28 cellular contexts compared by ENCODE assay signal in genomic region chr17:7729841-7730240, GRCh38. TPM values are rescaled to one million over a fixed set of nuclear protein-coding genes. Genes with fewer than 3 reads are reported as not detected.
A peak's percentile ranks its signal among the peaks of the same experiment; 100 is the strongest.
DNase-seq lines count a peak whose midpoint lies in the region; ATAC-seq and TF ChIP-seq lines count a peak whose summit lies in the region.
"Had no signal": no experiment of that assay in that cellular context is flagged by ENCODE, and none has a peak within 500 bp of the region (broad histone marks: within the 10 kb centered on the region; RNA-seq: fewer than 3 reads in every experiment).

No MANE protein-coding gene starts in this region.

- H3K36me3 ChIP-seq in BLaER1 treated with 17β-estradiol and CSF1 and Interleukin-3, amounts not matched to agents 10 nM and 100 nM = no peaks in the 10 kb centered on the region
- H3K36me3 ChIP-seq in OCI-LY7 (ENCODE audit: insufficient read depth, low read length) (no peaks in the 10 kb centered on the region), mucosa of descending colon (ENCODE audit: low read depth) (no peaks in the 10 kb centered on the region)
- H3K36me3 ChIP-seq: prostate gland, thyroid gland, vagina had no signal

- no peak overlapping the region for H3K9ac ChIP-seq in BLaER1 treated with 17β-estradiol and CSF1 and Interleukin-3, amounts not matched to agents 10 nM and 100 nM

- TF ChIP-seq CTCF in OCI-LY7 (conservative IDR thresholded peaks at IDR 0.05; ENCODE audit: low read length) (no peak), mucosa of descending colon (IDR thresholded peaks at IDR 0.05) (no peak)

- in situ Hi-C loops in KBM-7 (cut with MboI; ENCODE audit: low pct_unique_long_range_greater_than_20kb, low sequenced_read_pairs) = no loop called here

- no peak overlapping the region for H3K4me3 ChIP-seq in BLaER1 treated with 17β-estradiol and CSF1 and Interleukin-3, amounts not matched to agents 10 nM and 100 nM
- H3K4me3 ChIP-seq in OCI-LY7 (ENCODE audit: low read depth, low read length, poor library complexity, severe bottlenecking) = no peak overlapping the region
- H3K4me3 ChIP-seq in mucosa of descending colon = no peak overlapping the region
- H3K4me3 ChIP-seq: body of pancreas, prostate gland, SK-N-MC, thyroid gland, vagina had no signal

- intact Hi-C loops in OCI-LY7 (cut with micrococcal nuclease; ENCODE audit: unreplicated experiment) (no loop called here), mucosa of descending colon (cut with DNase I, micrococcal nuclease) (no loop called here), posterior cingulate gyrus (cut with DNase I) (no loop called here)

- no TSS peak for BruUV-seq in OCI-LY7 (replicated peaks; lab: Mats Ljungman, UMichigan)

- H4K20me1 ChIP-seq in BLaER1 treated with 17β-estradiol and CSF1 and Interleukin-3, amounts not matched to agents 10 nM and 100 nM = no peaks in the 10 kb centered on the region
- no peaks in the 10 kb centered on the region for H4K20me1 ChIP-seq in OCI-LY7 (ENCODE audit: insufficient read depth, low read length)

- POLR2A ChIA-PET in OCI-LY7 (lab: Charles Lee) = interaction anchor here (0.6 to 0.7 kb wide), 3 partner anchors 51 to 226 kb away, joined by 3 to 4 read pairs (median 4); no protein-coding TSS in a partner anchor

- no peaks in the 10 kb centered on the region for H3K27me3 ChIP-seq in BLaER1 treated with 17β-estradiol and CSF1 and Interleukin-3, amounts not matched to agents 10 nM and 100 nM
- H3K27me3 ChIP-seq: body of pancreas, thyroid gland, vagina had no signal

- H3K4me1 ChIP-seq in BLaER1 treated with 17β-estradiol and CSF1 and Interleukin-3, amounts not matched to agents 10 nM and 100 nM = peaks cover 5 to 15% (median 11%) of the 10 kb centered on the region in 10 experiments; a peak in 16 of 20 replicates
- H3K4me1 ChIP-seq in OCI-LY7 (ENCODE audit: insufficient read depth, low read length, poor library complexity, severe bottlenecking) = no peaks in the 10 kb centered on the region
- no peaks in the 10 kb centered on the region for H3K4me1 ChIP-seq in mucosa of descending colon (ENCODE audit: low read depth)
- H3K4me1 ChIP-seq: body of pancreas, prostate gland, thyroid gland, vagina had no signal

- no peak overlapping the region for H3K27ac ChIP-seq in BLaER1 treated with 17β-estradiol and CSF1 and Interleukin-3, amounts not matched to agents 10 nM and 100 nM
- no peak overlapping the region for H3K27ac ChIP-seq in OCI-LY7 (ENCODE audit: low read depth, low read length, poor library complexity, severe bottlenecking)
- H3K27ac ChIP-seq: body of pancreas, prostate gland, RWPE1, SK-N-MC, thyroid gland, vagina had no signal

- no peaks in the 10 kb centered on the region for H3K79me2 ChIP-seq in OCI-LY7 (ENCODE audit: insufficient read depth, low read depth, low read length)

- DNase-seq in KBM-7 (peak; percentile 60), OCI-LY7 (ENCODE audit: low spot score) (peak; percentile 24), naive B cell (no peak), mucosa of descending colon (no peak), posterior cingulate gyrus (no peak)
- no peak for DNase-seq in stimulated activated naive CD4-positive, alpha-beta T cell treated with Interleukin-2 at 50 U/mL for 16 hours (lab: John Stamatoyannopoulos, UW)
- DNase-seq: activated CD4-positive, alpha-beta T cell treated with anti-CD3 and anti-CD28 coated beads for 36 hours; activated CD8-positive, alpha-beta T cell treated with anti-CD3 and anti-CD28 coated beads for 36 hours; activated naive CD4-positive, alpha-beta T cell treated with anti-CD3 and anti-CD28 coated beads for 36 hours; body of pancreas; dermis blood vessel endothelial cell; DMS79; endodermal cell; glutamatergic neuron; mesenchymal stem cell; NCI-H345; NCI-H748 treated with DMSO at 0.1 percent for 48 hours; T-helper 2 cell; thyroid gland had no signal

- peaks cover 3 to 28% (median 21%) of the 10 kb centered on the region in 3 donors for H3K27me3 Mint-ChIP-seq in naive B cell

- H3K9me3 ChIP-seq in BLaER1 treated with 17β-estradiol and CSF1 and Interleukin-3, amounts not matched to agents 10 nM and 100 nM (replicated peaks in 1 of 11) = no peaks in the 10 kb centered on the region
- no peaks in the 10 kb centered on the region for H3K9me3 ChIP-seq in OCI-LY7 (ENCODE audit: low read length)
- H3K9me3 ChIP-seq in mucosa of descending colon = no peaks in the 10 kb centered on the region
- H3K9me3 ChIP-seq: body of pancreas, prostate gland, thyroid gland, vagina had no signal

- peaks cover 8 to 11% (median 10%) of the 10 kb centered on the region in 3 donors for H3K4me1 Mint-ChIP-seq in naive B cell
- H3K4me1 Mint-ChIP-seq: activated CD4-positive, alpha-beta T cell treated with anti-CD3 and anti-CD28 coated beads for 36 hours; central memory CD8-positive, alpha-beta T cell; endodermal cell had no signal

- no peaks in the 10 kb centered on the region for H3K9me2 ChIP-seq in OCI-LY7 (ENCODE audit: insufficient read depth, low read length)

- peak overlapping the region in 6 of 11 experiments; percentile 15 to 62 (median 40); a peak in 10 of 22 replicates for H3K4me2 ChIP-seq in BLaER1 treated with 17β-estradiol and CSF1 and Interleukin-3, amounts not matched to agents 10 nM and 100 nM
- no peak overlapping the region for H3K4me2 ChIP-seq in OCI-LY7 (ENCODE audit: low read length)

- CTCF ChIA-PET in OCI-LY7 (lab: Charles Lee; ENCODE audit: unreplicated experiment) = no interaction called here

- peaks cover 0 to 7% of the 10 kb centered on the region in 2 donors for H3K36me3 Mint-ChIP-seq in naive B cell
- H3K36me3 Mint-ChIP-seq: CD14-positive monocyte had no signal

- ATAC-seq in naive B cell (ENCODE audit: low read depth in 2 of 2) (peak; percentile 55 to 67), mucosa of descending colon (no peak)
- ATAC-seq: activated CD4-positive, alpha-beta T cell treated with anti-CD3 and anti-CD28 coated beads for 36 hours; activated CD8-positive, alpha-beta T cell treated with anti-CD3 and anti-CD28 coated beads for 36 hours; body of pancreas; HCT116; sciatic nerve had no signal

- H2AFZ ChIP-seq in OCI-LY7 (ENCODE audit: low read length) = no peak overlapping the region

- H3K9me3 Mint-ChIP-seq in naive B cell = no peaks in the 10 kb centered on the region
- H3K9me3 Mint-ChIP-seq: activated CD8-positive, alpha-beta T cell treated with anti-CD3 and anti-CD28 coated beads for 36 hours; activated naive CD4-positive, alpha-beta T cell treated with anti-CD3 and anti-CD28 coated beads for 36 hours; central memory CD8-positive, alpha-beta T cell; endodermal cell had no signal

- H3K4me3 Mint-ChIP-seq in naive B cell = no peak overlapping the region
- H3K4me3 Mint-ChIP-seq: activated CD4-positive, alpha-beta T cell treated with anti-CD3 and anti-CD28 coated beads for 36 hours; activated CD8-positive, alpha-beta T cell treated with anti-CD3 and anti-CD28 coated beads for 36 hours; activated naive CD4-positive, alpha-beta T cell treated with anti-CD3 and anti-CD28 coated beads for 36 hours; CD14-positive monocyte; central memory CD8-positive, alpha-beta T cell; endodermal cell had no signal

- H3K27ac Mint-ChIP-seq in naive B cell = peak overlapping the region in 1 of 6 donors; percentile 57
- H3K27ac Mint-ChIP-seq: activated CD4-positive, alpha-beta T cell treated with anti-CD3 and anti-CD28 coated beads for 36 hours; activated CD8-positive, alpha-beta T cell treated with anti-CD3 and anti-CD28 coated beads for 36 hours; activated naive CD4-positive, alpha-beta T cell treated with anti-CD3 and anti-CD28 coated beads for 36 hours; endodermal cell had no signal

RNA-seq across cellular contexts. Expression of gene DNAH2, which starts 12.3 kb away (rescaled TPM):
- total RNA-seq in OCI-LY7 (2014; rRNA removed; shearing (Covaris generic)) = 0.05 TPM in 1 of 2 replicates, not detected in the other
- not detected in 2 replicates for total RNA-seq in OCI-LY7 (2022)
- polyA plus RNA-seq in naive B cell (ENCODE audit: low read depth in 6 of 6) = not detected
- under 1 TPM; 0.19 to 0.70 (median 0.29) TPM for total RNA-seq in mucosa of descending colon
- total RNA-seq: activated CD4-positive, alpha-beta T cell treated with anti-CD3 and anti-CD28 coated beads for 36 hours; activated CD8-positive, alpha-beta T cell treated with anti-CD3 and anti-CD28 coated beads for 36 hours; activated naive CD4-positive, alpha-beta T cell treated with anti-CD3 and anti-CD28 coated beads for 36 hours; dermis blood vessel endothelial cell had no signal

RNA-seq across cellular contexts. Expression of gene EFNB3, which starts 24.8 kb away (rescaled TPM):
- total RNA-seq in OCI-LY7 (2014; rRNA removed; shearing (Covaris generic)) = not detected in 2 replicates
- 0.11 and 0.15 TPM in 2 replicates for total RNA-seq in OCI-LY7 (2022)
- not detected for polyA plus RNA-seq in naive B cell (ENCODE audit: low read depth in 6 of 6)
- total RNA-seq in mucosa of descending colon = 1 to 10 TPM in 1 of 3 donors, under 1 TPM in 2; 0.31 to 1.3 (median 0.35) TPM
- total RNA-seq: activated CD4-positive, alpha-beta T cell treated with anti-CD3 and anti-CD28 coated beads for 36 hours; activated CD8-positive, alpha-beta T cell treated with anti-CD3 and anti-CD28 coated beads for 36 hours; activated naive CD4-positive, alpha-beta T cell treated with anti-CD3 and anti-CD28 coated beads for 36 hours had no signal
- polyA plus RNA-seq: CD14-positive monocyte had no signal

RNA-seq across cellular contexts. Expression of gene WRAP53, which starts 41.6 kb away (rescaled TPM):
- total RNA-seq in OCI-LY7 (2014; rRNA removed; shearing (Covaris generic)) = 30.7 and 39.3 TPM in 2 replicates
- total RNA-seq in OCI-LY7 (2022) = 24.8 and 27.4 TPM in 2 replicates
- 10 to 100 TPM in 5 of 6 donors, 1 to 10 TPM in 1; 3.2 to 14.9 (median 12.9) TPM for polyA plus RNA-seq in naive B cell (ENCODE audit: low read depth in 6 of 6)
- 1 to 10 TPM; 5.1 to 9.9 (median 5.8) TPM for total RNA-seq in mucosa of descending colon

RNA-seq across cellular contexts. Expression of gene TP53, which starts 42.6 kb away (rescaled TPM):
- 52.9 and 69.2 TPM in 2 replicates for total RNA-seq in OCI-LY7 (2014; rRNA removed; shearing (Covaris generic))
- 172 and 195 TPM in 2 replicates for total RNA-seq in OCI-LY7 (2022)
- 10 to 100 TPM; 25.2 to 53.9 (median 47.7) TPM for polyA plus RNA-seq in naive B cell (ENCODE audit: low read depth in 6 of 6)
- total RNA-seq in mucosa of descending colon = 10 to 100 TPM; 33.9 to 75.2 (median 57.0) TPM

Comparison
In these comparisons a context has a peak if more than half of its experiments do, and no peak if none do; other contexts are left out.
1. DNase-seq: peak in KBM-7 (single experiment) and OCI-LY7 (single experiment); none in naive B cell (single experiment), stimulated activated naive CD4-positive, alpha-beta T cell treated with Interleukin-2 at 50 U/mL for 16 hours (single experiment), mucosa of descending colon (0 of 3) and posterior cingulate gyrus (0 of 10).